In genomic region chr20:43812216-43812615, GRCh38 we compare ENCODE assay signal across 27 cellular contexts.
"Had no signal": no experiment of that assay in that cellular context is flagged by ENCODE, and none has a peak within 500 bp of the region (broad histone marks: within the 10 kb centered on the region; RNA-seq: fewer than 3 reads in every experiment).

No MANE protein-coding gene starts in this region.

- ATAC-seq: activated CD4-positive, CD25-positive, alpha-beta regulatory T cell treated with anti-CD3 and anti-CD28 coated beads, Interleukin-2, amount 50 U/mL, for 24 hours; activated CD8-positive, alpha-beta memory T cell treated with anti-CD3 and anti-CD28 coated beads, Interleukin-2, amount 10 ng/mL, durations not matched to agents 7 days and 5 days; activated CD8-positive, alpha-beta T cell treated with anti-CD3 and anti-CD28 coated beads, Interleukin-2, amount 10 ng/mL, durations not matched to agents 7 days and 5 days; gastroesophageal sphincter; heart right ventricle had no signal

- H3K4me2 ChIP-seq: hepatocyte had no signal

- H3K4me1 ChIP-seq: breast epithelium, colonic mucosa, esophagus squamous epithelium, gastroesophageal sphincter, heart right ventricle had no signal

- H3K27me3 ChIP-seq: breast epithelium, cardiac muscle cell, colonic mucosa, esophagus squamous epithelium, gastroesophageal sphincter, heart right ventricle, hepatocyte had no signal

- H3K27ac ChIP-seq: breast epithelium, cardiac muscle cell, colonic mucosa, epithelial cell of prostate, esophagus squamous epithelium, gastroesophageal sphincter, heart right ventricle, hepatocyte, WERI-Rb-1 had no signal

- H3K9me3 ChIP-seq: colonic mucosa had no signal

- H3K79me2 ChIP-seq: hepatocyte had no signal

- H2AFZ ChIP-seq: hepatocyte had no signal

- H3K36me3 ChIP-seq: breast epithelium, cardiac muscle cell, colonic mucosa, esophagus squamous epithelium, gastroesophageal sphincter, heart right ventricle, WERI-Rb-1 had no signal

- H3K4me3 ChIP-seq: breast epithelium, cardiac muscle cell, colonic mucosa, esophagus squamous epithelium, gastroesophageal sphincter, heart right ventricle, hepatocyte had no signal

- DNase-seq: activated B cell treated with CpG ODN at 0.5 μM for 24 hours; activated CD4-positive, alpha-beta memory T cell treated with anti-CD3 and anti-CD28 coated beads for 36 hours; activated CD4-positive, alpha-beta T cell treated with anti-CD3 and anti-CD28 coated beads, Interleukin-2, amount 10 ng/mL, durations not matched to agents 24 days and 14 days; activated CD8-positive, alpha-beta memory T cell treated with anti-CD3 and anti-CD28 coated beads, Interleukin-2, amount 10 ng/mL, durations not matched to agents 7 days and 5 days; activated CD8-positive, alpha-beta memory T cell treated with anti-CD3 and anti-CD28 coated beads, Interleukin-2, amount 50 U/mL, for 4 hours; activated CD8-positive, alpha-beta T cell treated with anti-CD3 and anti-CD28 coated beads, Interleukin-2, amount 10 ng/mL, durations not matched to agents 7 days and 5 days; activated effector memory CD4-positive, alpha-beta T cell treated with anti-CD3 and anti-CD28 coated beads, Interleukin-2, amount 50 U/mL, for 16 hours; activated naive CD4-positive, alpha-beta T cell treated with anti-CD3 and anti-CD28 coated beads, Interleukin-2, amount 10 ng/mL, durations not matched to agents 7 days and 5 days; activated T-cell treated with anti-CD3 and anti-CD28 coated beads, Interleukin-2, amount 50 U/mL, for 1 hour; activated T-cell treated with anti-CD3 and anti-CD28 coated beads, Interleukin-2, amount 50 U/mL, for 48 hours; amygdala; aorta; central memory CD4-positive, alpha-beta T cell; cerebellar nuclear complex; colonic mucosa; effector CD8-positive, alpha-beta T cell; esophagus squamous epithelium; foreskin melanocyte; heart right ventricle; T-helper 9 cell; WERI-Rb-1 had no signal
